ENCODE assay signal across 8 cellular contexts in genomic region chr16:31074814-31075183, GRCh38. TPM values are rescaled to one million over a fixed set of nuclear protein-coding genes. Genes with fewer than 3 reads are reported as not detected.
A peak's percentile ranks its signal among the peaks of the same experiment; 100 is the strongest.
DNase-seq lines count a peak whose midpoint lies in the region; ATAC-seq, FAIRE-seq and TF ChIP-seq lines count a peak whose summit lies in the region.

No MANE protein-coding gene starts in this region.

- CTCF ChIA-PET in CD8-positive, alpha-beta T cell (lab: Charles Lee), result interaction anchor here (0.9 to 1.6 kb wide), 3 partner anchors 10 to 67 kb away, joined by 3 to 10 read pairs (median 3); no protein-coding TSS in a partner anchor
- CTCF ChIA-PET in PC-3 (lab: Charles Lee), result interaction anchor here (1.6 kb wide), 1 partner anchor 90 kb away, joined by 5 read pairs; the partner anchor contains the start of gene HSD3B7
- CTCF ChIA-PET in endothelial cell of umbilical vein (lab: Charles Lee), result interaction anchor here (1.2 to 2.3 kb wide), 6 partner anchors 9 to 368 kb away, joined by 3 to 22 read pairs (median 6); partner anchors contain the start of genes HSD3B7 and ZNF843

- H3K36me3 ChIP-seq in CD8-positive, alpha-beta T cell (ENCODE audit: insufficient read depth, low read length), result peaks cover 16% of the 10 kb centered on the region
- H3K36me3 ChIP-seq in PC-3 (ENCODE audit: low read depth, low read length), result peaks cover 10% of the 10 kb centered on the region
- peaks cover 3 to 28% of the 10 kb centered on the region in 2 experiments for H3K36me3 ChIP-seq in endothelial cell of umbilical vein (ENCODE audit: control insufficient read depth in 2 of 2, extremely low read depth in 1 of 2, insufficient read depth in 2 of 2, low read length in 2 of 2)
- peaks cover 32% of the 10 kb centered on the region for H3K36me3 ChIP-seq in osteoblast (ENCODE audit: insufficient read depth, low read length)

- no peaks in the 10 kb centered on the region for H3K9me3 Mint-ChIP-seq in CD8-positive, alpha-beta T cell

- H3K27ac ChIP-seq in CD8-positive, alpha-beta T cell (ENCODE audit: low read depth, low read length), result peak overlapping the region; percentile 88
- H3K27ac ChIP-seq in PC-3 (ENCODE audit: low read length) (peak overlapping the region; percentile 72), endothelial cell of umbilical vein (ENCODE audit: insufficient read depth, low read depth, low read length) (peak overlapping the region; percentile 86), osteoblast (ENCODE audit: low read depth, low read length) (peak overlapping the region; percentile 93)

- no peaks in the 10 kb centered on the region for H3K9me1 ChIP-seq in endothelial cell of umbilical vein (replicated peaks; ENCODE audit: control insufficient read depth, extremely low read depth, insufficient read depth, low read length)

- TF ChIP-seq CTCF in CD8-positive, alpha-beta T cell (IDR thresholded peaks at IDR 0.05), result no peak
- TF ChIP-seq CTCF in PC-3 (conservative IDR thresholded peaks at IDR 0.05; ENCODE audit: low read depth, low read length) (no peak), endothelial cell of umbilical vein (IDR thresholded peaks at IDR 0.05; ENCODE audit: extremely low read depth in 1 of 2, insufficient read depth in 1 of 2, low read depth in 1 of 2, low read length in 2 of 2) (no peak), osteoblast (IDR thresholded peaks at IDR 0.05; ENCODE audit: extremely low read depth, low read depth, low read length) (peak; percentile 14)

- peak overlapping the region; percentile 80 for H2AFZ ChIP-seq in PC-3 (ENCODE audit: low read length)
- H2AFZ ChIP-seq in endothelial cell of umbilical vein (ENCODE audit: low read depth, low read length), result peak overlapping the region; percentile 51
- peak overlapping the region; percentile 77 for H2AFZ ChIP-seq in osteoblast (ENCODE audit: low read length)

- peaks cover 37% of the 10 kb centered on the region for H3K4me1 Mint-ChIP-seq in CD8-positive, alpha-beta T cell (ENCODE audit: low read depth)

- intact Hi-C loops in CD8-positive, alpha-beta T cell (cut with DNase I, micrococcal nuclease), result loop anchor here (1.0 to 10.0 kb wide), 13 partner anchors 20 to 1287 kb away; partner anchors contain the start of genes FBRS (in 2 of the 2), FUS (in 2 of the 2), KAT8 (in 2 of the 2) and SETD1A (in 2 of the 2)
- intact Hi-C loops in PC-3 (cut with micrococcal nuclease) (loop anchor here (1.0 to 5.0 kb wide), 4 partner anchors 20 to 383 kb away; partner anchors contain the start of genes ARMC5, HSD3B7 and VKORC1), endothelial cell of umbilical vein (cut with micrococcal nuclease) (loop anchor here (1.0 to 10.0 kb wide), 10 partner anchors 20 to 790 kb away; partner anchors contain the start of genes ARMC5, FUS, HSD3B7 and KAT8), posterior vena cava (cut with DNase I) (no loop called here)

- peak overlapping the region; percentile 97 for H3K27ac Mint-ChIP-seq in CD8-positive, alpha-beta T cell

- H3K4me1 ChIP-seq in CD8-positive, alpha-beta T cell (ENCODE audit: insufficient read depth, low read length), result peaks cover 27% of the 10 kb centered on the region
- peaks cover 15% of the 10 kb centered on the region; the same call in 1 of the 2 replicates for H3K4me1 ChIP-seq in PC-3 (ENCODE audit: insufficient read depth, low read length)
- peaks cover 14% of the 10 kb centered on the region for H3K4me1 ChIP-seq in endothelial cell of umbilical vein (ENCODE audit: control insufficient read depth, extremely low read depth, insufficient read depth, low read length)
- peaks cover 22% of the 10 kb centered on the region for H3K4me1 ChIP-seq in osteoblast (ENCODE audit: insufficient read depth, low read length)

- H3K79me2 ChIP-seq in PC-3 (ENCODE audit: low read length) (peaks cover 61% of the 10 kb centered on the region), endothelial cell of umbilical vein (ENCODE audit: control insufficient read depth, insufficient read depth, low read length) (peaks cover 48% of the 10 kb centered on the region), osteoblast (ENCODE audit: insufficient read depth, low read length) (peaks cover 86% of the 10 kb centered on the region)

- peak overlapping the region; percentile 86 for H3K4me3 Mint-ChIP-seq in CD8-positive, alpha-beta T cell

- POLR2A ChIA-PET in CD8-positive, alpha-beta T cell (lab: Charles Lee), result interaction anchor here (1.0 to 2.4 kb wide), 16 partner anchors 9 to 795 kb away, joined by 3 to 30 read pairs (median 7); partner anchors contain the start of genes FUS, KAT8 and STX4
- POLR2A ChIA-PET in PC-3 (lab: Charles Lee; ENCODE audit: unreplicated experiment) (no interaction called here), endothelial cell of umbilical vein (lab: Charles Lee) (interaction anchor here (0.9 to 1.8 kb wide), 4 partner anchors 9 to 105 kb away, joined by 5 to 9 read pairs (median 6); partner anchors contain the start of genes FUS and STX4)

- H3K36me3 Mint-ChIP-seq in CD8-positive, alpha-beta T cell, result peaks cover 56% of the 10 kb centered on the region

- peak overlapping the region; percentile 96 for H3K9ac ChIP-seq in PC-3 (ENCODE audit: low read length)
- H3K9ac ChIP-seq in endothelial cell of umbilical vein (replicated peaks; ENCODE audit: extremely low read depth, insufficient read depth, low read length), result peak overlapping the region; percentile 97

- no peaks in the 10 kb centered on the region for H3K9me2 ChIP-seq in PC-3 (replicated peaks; ENCODE audit: low read length)

- H3F3A ChIP-seq in PC-3 (ENCODE audit: low read length, unreplicated experiment), result no peaks in the 10 kb centered on the region

- BruUV-seq in PC-3 (replicated peaks; lab: Mats Ljungman, UMichigan) (no TSS peak), endothelial cell of umbilical vein (replicated peaks; lab: Mats Ljungman, UMichigan) (no TSS peak)

- FAIRE-seq in endothelial cell of umbilical vein (lab: Jason Lieb, UNC), result no peak

- dilution Hi-C loops in endothelial cell of umbilical vein (cut with MboI; ENCODE audit: extremely low pct_ligation_motif_present, low sequenced_read_pairs), result no loop called here

- H3K9me3 ChIP-seq in CD8-positive, alpha-beta T cell (ENCODE audit: low read length), result no peaks in the 10 kb centered on the region
- H3K9me3 ChIP-seq in PC-3 (ENCODE audit: low read length) (no peaks in the 10 kb centered on the region), endothelial cell of umbilical vein (replicated peaks; ENCODE audit: control insufficient read depth, insufficient read depth, low read length) (no peaks in the 10 kb centered on the region), osteoblast (ENCODE audit: low read depth, low read length) (no peaks in the 10 kb centered on the region)

- ATAC-seq in CD8-positive, alpha-beta T cell, result no peak
- ATAC-seq in PC-3, result no peak

- no peak for DNase-seq in CD8-positive, alpha-beta T cell
- DNase-seq in PC-3, result no peak
- DNase-seq in endothelial cell of umbilical vein (ENCODE audit: low read depth, low spot score), result no peak
- DNase-seq in osteoblast (ENCODE audit: insufficient read length, low spot score, missing footprints), result no peak
- DNase-seq in stimulated activated CD4-positive, alpha-beta T cell treated with anti-CD3 and anti-CD28 coated beads, Interleukin-2, amount 100 ng/mL, for 48 hours, result no peak
- no peak for DNase-seq in HT-29 (ENCODE audit: low spot score)
- no peak for DNase-seq in posterior vena cava (ENCODE audit: low spot score)
- DNase-seq in stimulated activated CD4-positive, alpha-beta T cell treated with anti-CD3 and anti-CD28 coated beads, Interleukin-2, amount 100 ng/mL, for 24 hours, result no peak

- peak overlapping the region; percentile 99 for H3K4me2 ChIP-seq in PC-3 (ENCODE audit: low read length)
- H3K4me2 ChIP-seq in endothelial cell of umbilical vein (ENCODE audit: insufficient read depth, low read length), result peak overlapping the region; percentile 88
- peak overlapping the region; percentile 98 for H3K4me2 ChIP-seq in osteoblast (ENCODE audit: insufficient read depth, low read length)

- H3K27me3 ChIP-seq in CD8-positive, alpha-beta T cell (ENCODE audit: insufficient read depth, low read length), result no peaks in the 10 kb centered on the region
- H3K27me3 ChIP-seq in PC-3 (ENCODE audit: low read length) (no peaks in the 10 kb centered on the region), endothelial cell of umbilical vein (ENCODE audit: control insufficient read depth in 2 of 2, insufficient read depth in 2 of 2, low read length in 2 of 2) (no peaks in the 10 kb centered on the region), osteoblast (ENCODE audit: insufficient read depth, low read length) (no peaks in the 10 kb centered on the region)

- H3K4me3 ChIP-seq in CD8-positive, alpha-beta T cell (ENCODE audit: low read depth, low read length), result peak overlapping the region; percentile 83
- peak overlapping the region; percentile 81 for H3K4me3 ChIP-seq in PC-3 (ENCODE audit: low read length)
- H3K4me3 ChIP-seq in endothelial cell of umbilical vein (replicated peaks in 1 of 3; ENCODE audit: insufficient read depth in 1 of 3, low read depth in 1 of 3, low read length in 3 of 3), result peak overlapping the region; percentile 61 to 87 (median 87)
- peak overlapping the region; percentile 94 for H3K4me3 ChIP-seq in osteoblast (ENCODE audit: insufficient read depth, low read length)

- H3K27me3 Mint-ChIP-seq in CD8-positive, alpha-beta T cell (ENCODE audit: low read depth), result no peaks in the 10 kb centered on the region

- TF ChIP-seq POLR2A in endothelial cell of umbilical vein (IDR thresholded peaks at IDR 0.05; ENCODE audit: low read depth, low read length), result no peak

- H4K20me1 ChIP-seq in PC-3 (ENCODE audit: low read length) (no peaks in the 10 kb centered on the region), endothelial cell of umbilical vein (replicated peaks; ENCODE audit: control insufficient read depth, extremely low read depth, insufficient read depth, low read length) (no peaks in the 10 kb centered on the region), osteoblast (ENCODE audit: insufficient read depth, low read length) (peaks cover 5% of the 10 kb centered on the region)

RNA-seq across cellular contexts. Expression of gene ZNF646, which starts 0.6 kb away (rescaled TPM):
- total RNA-seq in CD8-positive, alpha-beta T cell, result 10 to 100 TPM; 16.6 to 18.7 TPM
- total RNA-seq in PC-3 (2014; rRNA removed) (5.5 and 8.5 TPM in 2 replicates), endothelial cell of umbilical vein (13.1 and 15.9 TPM in 2 replicates), osteoblast (15.6 and 18.5 TPM in 2 replicates), posterior vena cava (10 to 100 TPM; 10.1 to 11.7 TPM)
- 4.1 and 5.9 TPM in 2 replicates for polyA plus RNA-seq in endothelial cell of umbilical vein
- polyA plus RNA-seq in endothelial cell of umbilical vein (2011; cell fraction: cytosol; rRNA removed), result 2.7 and 3.3 TPM in 2 replicates
- polyA plus RNA-seq in endothelial cell of umbilical vein (2011; cell fraction: nucleus; rRNA removed), result 7.1 and 8.5 TPM in 2 replicates
- polyA plus RNA-seq in endothelial cell of umbilical vein (2012), result 8.0 and 8.4 TPM in 2 replicates
- 9.7 and 23.9 TPM in 2 replicates for polyA minus RNA-seq in endothelial cell of umbilical vein
- 7.4 TPM for polyA minus RNA-seq in endothelial cell of umbilical vein (2011; cell fraction: cytosol; rRNA and poly(A)+ RNA removed)
- polyA minus RNA-seq in endothelial cell of umbilical vein (2011; cell fraction: nucleus; rRNA and poly(A)+ RNA removed), result 13.3 and 20.9 TPM in 2 replicates
- total RNA-seq in HT-29 (2014; rRNA removed; shearing (Covaris generic)), result 18.4 and 22.0 TPM in 2 replicates

RNA-seq across cellular contexts. Expression of gene ZNF668, which starts 0.8 kb away (rescaled TPM):
- 10 to 100 TPM; 10.1 to 11.1 TPM for total RNA-seq in CD8-positive, alpha-beta T cell
- 15.6 and 19.2 TPM in 2 replicates for total RNA-seq in PC-3 (2014; rRNA removed)
- total RNA-seq in endothelial cell of umbilical vein, result 11.6 and 13.3 TPM in 2 replicates
- 11.8 and 14.4 TPM in 2 replicates for polyA plus RNA-seq in endothelial cell of umbilical vein
- polyA plus RNA-seq in endothelial cell of umbilical vein (2011; cell fraction: cytosol; rRNA removed), result 5.1 and 7.3 TPM in 2 replicates
- polyA plus RNA-seq in endothelial cell of umbilical vein (2011; cell fraction: nucleus; rRNA removed), result 5.0 and 5.7 TPM in 2 replicates
- polyA plus RNA-seq in endothelial cell of umbilical vein (2012), result 6.3 TPM in 2 replicates
- polyA minus RNA-seq in endothelial cell of umbilical vein, result 6.9 and 8.0 TPM in 2 replicates
- 14.7 TPM for polyA minus RNA-seq in endothelial cell of umbilical vein (2011; cell fraction: cytosol; rRNA and poly(A)+ RNA removed)
- polyA minus RNA-seq in endothelial cell of umbilical vein (2011; cell fraction: nucleus; rRNA and poly(A)+ RNA removed), result 4.0 and 7.6 TPM in 2 replicates
- 14.4 and 14.5 TPM in 2 replicates for total RNA-seq in osteoblast
- total RNA-seq in HT-29 (2014; rRNA removed; shearing (Covaris generic)), result 21.6 and 29.8 TPM in 2 replicates
- 10 to 100 TPM; 12.1 to 14.6 TPM for total RNA-seq in posterior vena cava

RNA-seq across cellular contexts. Expression of gene PRSS53, which starts 13.9 kb away (rescaled TPM):
- total RNA-seq in CD8-positive, alpha-beta T cell, result 1 to 10 TPM; 3.1 to 5.9 TPM
- total RNA-seq in PC-3 (2014; rRNA removed) (3.8 and 5.8 TPM in 2 replicates), endothelial cell of umbilical vein (2.8 and 4.5 TPM in 2 replicates), osteoblast (2.7 and 2.9 TPM in 2 replicates), posterior vena cava (1 to 10 TPM; 1.5 to 3.5 TPM)
- 3.5 and 4.6 TPM in 2 replicates for polyA plus RNA-seq in endothelial cell of umbilical vein
- polyA plus RNA-seq in endothelial cell of umbilical vein (2011; cell fraction: cytosol; rRNA removed), result 0.49 and 0.90 TPM in 2 replicates
- 23.7 and 25.2 TPM in 2 replicates for polyA plus RNA-seq in endothelial cell of umbilical vein (2011; cell fraction: nucleus; rRNA removed)
- 1.4 and 1.8 TPM in 2 replicates for polyA plus RNA-seq in endothelial cell of umbilical vein (2012)
- polyA minus RNA-seq in endothelial cell of umbilical vein, result 1.1 and 1.7 TPM in 2 replicates
- polyA minus RNA-seq in endothelial cell of umbilical vein (2011; cell fraction: cytosol; rRNA and poly(A)+ RNA removed), result 0.20 TPM
- 2.5 and 4.8 TPM in 2 replicates for polyA minus RNA-seq in endothelial cell of umbilical vein (2011; cell fraction: nucleus; rRNA and poly(A)+ RNA removed)
- total RNA-seq in HT-29 (2014; rRNA removed; shearing (Covaris generic)), result 1.3 and 3.7 TPM in 2 replicates

RNA-seq across cellular contexts. Expression of gene VKORC1, which starts 19.8 kb away (rescaled TPM):
- 10 to 100 TPM; 23.0 to 27.2 TPM for total RNA-seq in CD8-positive, alpha-beta T cell
- total RNA-seq in PC-3 (2014; rRNA removed) (105 and 127 TPM in 2 replicates), endothelial cell of umbilical vein (91.8 and 93.5 TPM in 2 replicates), osteoblast (132 and 147 TPM in 2 replicates), posterior vena cava (100 to 1,000 TPM in 1 of 2 donors, 10 to 100 TPM in 1; 77.8 to 113 TPM)
- 586 and 728 TPM in 2 replicates for polyA plus RNA-seq in endothelial cell of umbilical vein
- 280 and 326 TPM in 2 replicates for polyA plus RNA-seq in endothelial cell of umbilical vein (2011; cell fraction: cytosol; rRNA removed)
- polyA plus RNA-seq in endothelial cell of umbilical vein (2011; cell fraction: nucleus; rRNA removed), result 108 and 116 TPM in 2 replicates
- polyA plus RNA-seq in endothelial cell of umbilical vein (2012), result 127 and 148 TPM in 2 replicates
- 286 and 321 TPM in 2 replicates for polyA minus RNA-seq in endothelial cell of umbilical vein
- 75.9 TPM for polyA minus RNA-seq in endothelial cell of umbilical vein (2011; cell fraction: cytosol; rRNA and poly(A)+ RNA removed)
- 22.7 and 23.5 TPM in 2 replicates for polyA minus RNA-seq in endothelial cell of umbilical vein (2011; cell fraction: nucleus; rRNA and poly(A)+ RNA removed)
- total RNA-seq in HT-29 (2014; rRNA removed; shearing (Covaris generic)), result 72.3 and 74.4 TPM in 2 replicates

RNA-seq across cellular contexts. Expression of gene BCKDK, which starts 33.4 kb away (rescaled TPM):
- 1 to 10 TPM; 5.6 to 7.6 TPM for total RNA-seq in CD8-positive, alpha-beta T cell
- 47.7 and 69.1 TPM in 2 replicates for total RNA-seq in PC-3 (2014; rRNA removed)
- 56.5 and 57.8 TPM in 2 replicates for total RNA-seq in endothelial cell of umbilical vein
- 78.3 and 96.7 TPM in 2 replicates for polyA plus RNA-seq in endothelial cell of umbilical vein
- 54.0 and 59.0 TPM in 2 replicates for polyA plus RNA-seq in endothelial cell of umbilical vein (2011; cell fraction: cytosol; rRNA removed)
- 47.8 and 53.5 TPM in 2 replicates for polyA plus RNA-seq in endothelial cell of umbilical vein (2011; cell fraction: nucleus; rRNA removed)
- 55.8 and 72.9 TPM in 2 replicates for polyA plus RNA-seq in endothelial cell of umbilical vein (2012)
- 27.8 and 28.1 TPM in 2 replicates for polyA minus RNA-seq in endothelial cell of umbilical vein
- 20.4 TPM for polyA minus RNA-seq in endothelial cell of umbilical vein (2011; cell fraction: cytosol; rRNA and poly(A)+ RNA removed)
- polyA minus RNA-seq in endothelial cell of umbilical vein (2011; cell fraction: nucleus; rRNA and poly(A)+ RNA removed), result 14.4 and 19.6 TPM in 2 replicates
- 25.9 and 30.0 TPM in 2 replicates for total RNA-seq in osteoblast
- total RNA-seq in HT-29 (2014; rRNA removed; shearing (Covaris generic)), result 53.2 and 56.3 TPM in 2 replicates
- 10 to 100 TPM; 29.8 to 30.6 TPM for total RNA-seq in posterior vena cava

Comparison
In these comparisons a context has a peak if more than half of its experiments do, and no peak if none do; other contexts are left out.
1. intact Hi-C loops: an anchor here in CD8-positive, alpha-beta T cell (1.0 to 10.0 kb wide), PC-3 (1.0 to 5.0 kb wide) and endothelial cell of umbilical vein (1.0 to 10.0 kb wide); none called in posterior vena cava.